Comparison of ENCODE assay signal across 1 cellular context in genomic region chr15:65611888-65612615, GRCh38.
TF ChIP-seq lines count a peak whose summit lies in the region.

No MANE protein-coding gene starts in this region.

TF ChIP-seq in K562, 482 proteins besides CTCF, POLR2A, EP300 and RAD21 (continued from another document):
- TF ChIP-seq, protein P1, sequence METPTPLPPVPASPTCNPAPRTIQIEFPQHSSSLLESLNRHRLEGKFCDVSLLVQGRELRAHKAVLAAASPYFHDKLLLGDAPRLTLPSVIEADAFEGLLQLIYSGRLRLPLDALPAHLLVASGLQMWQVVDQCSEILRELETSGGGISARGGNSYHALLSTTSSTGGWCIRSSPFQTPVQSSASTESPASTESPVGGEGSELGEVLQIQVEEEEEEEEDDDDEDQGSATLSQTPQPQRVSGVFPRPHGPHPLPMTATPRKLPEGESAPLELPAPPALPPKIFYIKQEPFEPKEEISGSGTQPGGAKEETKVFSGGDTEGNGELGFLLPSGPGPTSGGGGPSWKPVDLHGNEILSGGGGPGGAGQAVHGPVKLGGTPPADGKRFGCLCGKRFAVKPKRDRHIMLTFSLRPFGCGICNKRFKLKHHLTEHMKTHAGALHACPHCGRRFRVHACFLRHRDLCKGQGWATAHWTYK (CRISPR knock-in tag; IDR thresholded peaks at IDR 0.05): no peak
- TF ChIP-seq, protein P2, sequence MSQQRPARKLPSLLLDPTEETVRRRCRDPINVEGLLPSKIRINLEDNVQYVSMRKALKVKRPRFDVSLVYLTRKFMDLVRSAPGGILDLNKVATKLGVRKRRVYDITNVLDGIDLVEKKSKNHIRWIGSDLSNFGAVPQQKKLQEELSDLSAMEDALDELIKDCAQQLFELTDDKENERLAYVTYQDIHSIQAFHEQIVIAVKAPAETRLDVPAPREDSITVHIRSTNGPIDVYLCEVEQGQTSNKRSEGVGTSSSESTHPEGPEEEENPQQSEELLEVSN (IDR thresholded peaks at IDR 0.05; ENCODE audit: borderline replicate concordance in 1 of 2, extremely low read depth in 1 of 2, insufficient read depth in 1 of 2, insufficient read length in 1 of 2, low read depth in 1 of 2, low read length in 1 of 2, poor library complexity in 1 of 2, severe bottlenecking in 1 of 2): peak in 1 of 2 experiments; percentile 10
- TF ChIP-seq ZNF395 (CRISPR knock-in tag; IDR thresholded peaks at IDR 0.05): 0 out of 2 replicates have a peak, but pooled peaks have one; percentile 11
- TF ChIP-seq, protein P3, sequence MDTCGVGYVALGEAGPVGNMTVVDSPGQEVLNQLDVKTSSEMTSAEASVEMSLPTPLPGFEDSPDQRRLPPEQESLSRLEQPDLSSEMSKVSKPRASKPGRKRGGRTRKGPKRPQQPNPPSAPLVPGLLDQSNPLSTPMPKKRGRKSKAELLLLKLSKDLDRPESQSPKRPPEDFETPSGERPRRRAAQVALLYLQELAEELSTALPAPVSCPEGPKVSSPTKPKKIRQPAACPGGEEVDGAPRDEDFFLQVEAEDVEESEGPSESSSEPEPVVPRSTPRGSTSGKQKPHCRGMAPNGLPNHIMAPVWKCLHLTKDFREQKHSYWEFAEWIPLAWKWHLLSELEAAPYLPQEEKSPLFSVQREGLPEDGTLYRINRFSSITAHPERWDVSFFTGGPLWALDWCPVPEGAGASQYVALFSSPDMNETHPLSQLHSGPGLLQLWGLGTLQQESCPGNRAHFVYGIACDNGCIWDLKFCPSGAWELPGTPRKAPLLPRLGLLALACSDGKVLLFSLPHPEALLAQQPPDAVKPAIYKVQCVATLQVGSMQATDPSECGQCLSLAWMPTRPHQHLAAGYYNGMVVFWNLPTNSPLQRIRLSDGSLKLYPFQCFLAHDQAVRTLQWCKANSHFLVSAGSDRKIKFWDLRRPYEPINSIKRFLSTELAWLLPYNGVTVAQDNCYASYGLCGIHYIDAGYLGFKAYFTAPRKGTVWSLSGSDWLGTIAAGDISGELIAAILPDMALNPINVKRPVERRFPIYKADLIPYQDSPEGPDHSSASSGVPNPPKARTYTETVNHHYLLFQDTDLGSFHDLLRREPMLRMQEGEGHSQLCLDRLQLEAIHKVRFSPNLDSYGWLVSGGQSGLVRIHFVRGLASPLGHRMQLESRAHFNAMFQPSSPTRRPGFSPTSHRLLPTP (IDR thresholded peaks at IDR 0.05; ENCODE audit: borderline replicate concordance, extremely low read depth, insufficient read length): no peak
